10 cellular contexts compared by ENCODE assay signal in the genomic region with DNA sequence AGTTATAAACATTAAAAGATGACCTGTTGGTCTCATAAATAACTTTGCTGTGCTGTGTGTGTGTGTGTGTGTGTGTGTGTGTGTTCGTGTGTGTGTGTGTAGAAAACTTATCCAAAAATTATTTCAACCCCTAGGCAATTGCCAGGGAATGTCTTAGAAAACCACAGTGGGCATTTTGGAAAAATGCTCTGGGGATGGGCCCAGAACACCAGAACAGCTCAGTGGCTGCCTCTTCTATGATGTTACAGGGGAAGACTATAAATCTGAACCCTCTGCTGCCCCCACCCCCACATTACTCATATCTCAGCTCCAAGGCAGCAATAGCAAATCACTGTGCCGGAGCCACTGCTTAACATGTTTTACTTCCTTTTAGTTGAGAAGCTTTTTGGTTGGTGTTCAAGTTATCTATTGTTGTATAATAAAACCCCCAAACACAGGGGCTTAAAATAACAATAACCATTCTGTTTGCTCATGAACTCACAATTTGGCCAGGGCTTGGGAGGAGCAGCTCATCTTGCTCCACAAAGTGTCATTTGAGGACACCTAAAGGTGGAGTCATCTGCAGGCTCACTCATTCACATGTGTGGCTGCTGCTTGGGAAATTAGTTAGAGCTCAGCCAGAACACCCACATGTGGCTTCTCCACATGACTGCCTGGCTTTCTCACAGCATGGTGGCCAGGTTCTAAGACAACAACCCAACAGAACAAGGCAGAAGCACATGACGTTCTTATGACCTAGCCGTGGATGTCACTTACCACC. TPM values are rescaled to one million over a fixed set of nuclear protein-coding genes. Genes with fewer than 3 reads are reported as not detected.
DNase-seq lines count a peak whose midpoint lies in the region; ATAC-seq, FAIRE-seq and TF ChIP-seq lines count a peak whose summit lies in the region.
"Had no signal": no experiment of that assay in that cellular context is flagged by ENCODE, and none has a peak within 500 bp of the region (broad histone marks: within the 10 kb centered on the region; RNA-seq: fewer than 3 reads in every experiment).

No MANE protein-coding gene starts in this region.

- H3K4me3 ChIP-seq in PC-3 (ENCODE audit: low read length), result no peak overlapping the region
- H3K4me3 ChIP-seq in fibroblast of the aortic adventitia (ENCODE audit: low read depth, low read length), result no peak overlapping the region

- H3K9me3 ChIP-seq in PC-3 (ENCODE audit: low read length), result no peaks in the 10 kb centered on the region
- H3K9me3 ChIP-seq in CD4-positive, alpha-beta T cell (ENCODE audit: control insufficient read depth, low read length), result no peaks in the 10 kb centered on the region

- no peaks in the 10 kb centered on the region for H3K9me2 ChIP-seq in PC-3 (replicated peaks; ENCODE audit: low read length)

- no peaks in the 10 kb centered on the region for H3K36me3 Mint-ChIP-seq in CD4-positive, alpha-beta T cell (ENCODE audit: low read depth)

- H2AFZ ChIP-seq in PC-3 (ENCODE audit: low read length), result no peak overlapping the region

- H3K79me2 ChIP-seq in PC-3 (ENCODE audit: low read length), result no peaks in the 10 kb centered on the region

- intact Hi-C loops in PC-3 (cut with micrococcal nuclease), result no loop called here
- intact Hi-C loops in CD4-positive, alpha-beta T cell (cut with DNase I, micrococcal nuclease), result no loop called here

- no peak overlapping the region for H3K4me2 ChIP-seq in PC-3 (ENCODE audit: low read length)

- no peaks in the 10 kb centered on the region for H3K9me3 Mint-ChIP-seq in CD4-positive, alpha-beta T cell

- peak; percentile 21 for DNase-seq in stimulated activated CD4-positive, alpha-beta T cell treated with anti-CD3 and anti-CD28 coated beads, Interleukin-1b, Interleukin-23, amount 100 ng/mL, for 48 hours
- DNase-seq in stimulated activated CD4-positive, alpha-beta T cell treated with anti-CD3 and anti-CD28 coated beads, Interleukin-4, amount 100 ng/mL, for 1 hour, result no peak
- peak; percentile 18 for DNase-seq in PC-3
- DNase-seq in fibroblast of the aortic adventitia (ENCODE audit: low read depth), result peak; percentile 100
- no peak for DNase-seq in DMS153 (lab: John Stamatoyannopoulos, UW)
- DNase-seq in CD4-positive, alpha-beta T cell, result no peak
- DNase-seq in frontal cortex (ENCODE audit: low spot score in 2 of 2), result no peak
- DNase-seq: Kasumi-1 had no signal

- no peak overlapping the region for H3K9ac ChIP-seq in PC-3 (ENCODE audit: low read length)

- H3K36me3 ChIP-seq in PC-3 (ENCODE audit: low read depth, low read length), result no peaks in the 10 kb centered on the region

- CTCF ChIA-PET in PC-3 (lab: Charles Lee), result no interaction called here
- CTCF ChIA-PET in CD4-positive, alpha-beta T cell (lab: Charles Lee), result no interaction called here

- no peak for TF ChIP-seq CTCF in PC-3 (conservative IDR thresholded peaks at IDR 0.05; ENCODE audit: low read depth, low read length)
- no peak for TF ChIP-seq CTCF in fibroblast of the aortic adventitia (IDR thresholded peaks at IDR 0.05; ENCODE audit: insufficient read depth, low read length)
- TF ChIP-seq CTCF in CD4-positive, alpha-beta T cell (IDR thresholded peaks at IDR 0.05), result no peak

- H3K27ac ChIP-seq in PC-3 (ENCODE audit: low read length), result 0 out of 2 replicates have a peak overlapping the region, but pooled peaks have one; percentile 5
- no peak overlapping the region for H3K27ac ChIP-seq in CD4-positive, alpha-beta T cell (ENCODE audit: low read depth, low read length)

- no peak for ATAC-seq in PC-3
- no peak for ATAC-seq in GM18520 (IDR thresholded peaks at IDR 0.05; ENCODE audit: unreplicated experiment)
- no peak for ATAC-seq in CD4-positive, alpha-beta T cell (ENCODE audit: poor library complexity)
- ATAC-seq: activated CD4-positive, CD25-positive, alpha-beta regulatory T cell treated with anti-CD3 and anti-CD28 coated beads, Interleukin-2, amount 50 U/mL, for 24 hours had no signal

- H3K27me3 Mint-ChIP-seq in CD4-positive, alpha-beta T cell, result no peaks in the 10 kb centered on the region

- H3K27me3 ChIP-seq in PC-3 (ENCODE audit: low read length), result no peaks in the 10 kb centered on the region
- peaks cover 4% of the 10 kb centered on the region for H3K27me3 ChIP-seq in CD4-positive, alpha-beta T cell (ENCODE audit: control insufficient read depth, insufficient read depth, low read length)

- H3K27ac Mint-ChIP-seq in CD4-positive, alpha-beta T cell, result no peak overlapping the region

- no peak overlapping the region for H3K4me3 Mint-ChIP-seq in CD4-positive, alpha-beta T cell

- H3K4me1 ChIP-seq in PC-3 (ENCODE audit: insufficient read depth, low read length), result peaks cover 10% of the 10 kb centered on the region

- no peaks in the 10 kb centered on the region for H3F3A ChIP-seq in PC-3 (ENCODE audit: low read length, unreplicated experiment)

- POLR2A ChIA-PET in PC-3 (lab: Charles Lee; ENCODE audit: unreplicated experiment), result no interaction called here
- POLR2A ChIA-PET in CD4-positive, alpha-beta T cell (lab: Charles Lee), result no interaction called here

- no TSS peak for BruUV-seq in PC-3 (replicated peaks; lab: Mats Ljungman, UMichigan)

- peaks cover 10% of the 10 kb centered on the region for H3K4me1 Mint-ChIP-seq in CD4-positive, alpha-beta T cell (ENCODE audit: low read depth)

- FAIRE-seq in frontal cortex (lab: Jason Lieb, UNC), result no peak

- no peaks in the 10 kb centered on the region for H4K20me1 ChIP-seq in PC-3 (ENCODE audit: low read length)

RNA-seq across cellular contexts. Expression of gene ACTBL2, which starts 40.4 kb away (rescaled TPM):
- 0.11 and 0.12 TPM in 2 replicates for total RNA-seq in PC-3 (2014; rRNA removed)
- not detected in 2 replicates for total RNA-seq in fibroblast of the aortic adventitia (ENCODE audit: low replicate concordance)
- total RNA-seq in CD4-positive, alpha-beta T cell, result not detected
- total RNA-seq in frontal cortex, result not detected

Comparison
In these comparisons a context has a peak if more than half of its experiments do, and no peak if none do; other contexts are left out.
1. DNase-seq: peak in stimulated activated CD4-positive, alpha-beta T cell treated with anti-CD3 and anti-CD28 coated beads, Interleukin-1b, Interleukin-23, amount 100 ng/mL, for 48 hours (single experiment), PC-3 (single experiment) and fibroblast of the aortic adventitia (single experiment); none in stimulated activated CD4-positive, alpha-beta T cell treated with anti-CD3 and anti-CD28 coated beads, Interleukin-4, amount 100 ng/mL, for 1 hour (single experiment), DMS153 (single experiment), CD4-positive, alpha-beta T cell (0 of 10) and frontal cortex (0 of 2).